8 cellular contexts compared by ENCODE assay signal in genomic region chr17:16381496-16381820, GRCh38. TPM values are rescaled to one million over a fixed set of nuclear protein-coding genes. Genes with fewer than 3 reads are reported as not detected.
DNase-seq lines count a peak whose midpoint lies in the region; ATAC-seq lines count a peak whose summit lies in the region.

No MANE protein-coding gene starts in this region.

- no peaks in the 10 kb centered on the region for H3K9me3 ChIP-seq in iPS DF 6.9 (ENCODE audit: control insufficient read depth, insufficient read depth, low read length)

- H3K4me3 Mint-ChIP-seq in activated T-helper 17 cell treated with anti-CD3 and anti-CD28 coated beads, Interleukin-2, amount 50 U/mL, for 72 hours, result peak overlapping the region; percentile 98

- H3K27ac Mint-ChIP-seq in activated T-helper 17 cell treated with anti-CD3 and anti-CD28 coated beads, Interleukin-2, amount 50 U/mL, for 72 hours, result peak overlapping the region; percentile 100

- H3K4me3 ChIP-seq in iPS DF 6.9 (ENCODE audit: low read length), result peak overlapping the region; percentile 76; the same call in 1 of the 2 replicates

- H3K4me1 Mint-ChIP-seq in activated T-helper 17 cell treated with anti-CD3 and anti-CD28 coated beads, Interleukin-2, amount 50 U/mL, for 72 hours, result peaks cover 29% of the 10 kb centered on the region

- no peak overlapping the region for H3K27ac ChIP-seq in iPS DF 6.9 (ENCODE audit: low read length)

- no peaks in the 10 kb centered on the region for H3K27me3 ChIP-seq in iPS DF 6.9 (ENCODE audit: control insufficient read depth, insufficient read depth, low read length)

- DNase-seq in GM03348 (ENCODE audit: low spot score) (peak; percentile 14), iPS DF 6.9 (ENCODE audit: low read depth, low spot score) (no peak), medulla oblongata (ENCODE audit: extremely low spot score) (no peak)
- DNase-seq in stimulated activated CD4-positive, alpha-beta T cell treated with anti-CD3 and anti-CD28 coated beads, Interleukin-1b, Interleukin-23, amount 100 ng/mL, for 48 hours, result peak; percentile 41

- no peaks in the 10 kb centered on the region for H3K27me3 Mint-ChIP-seq in activated T-helper 17 cell treated with anti-CD3 and anti-CD28 coated beads, Interleukin-2, amount 50 U/mL, for 72 hours

- peaks cover 47% of the 10 kb centered on the region for H3K36me3 Mint-ChIP-seq in activated T-helper 17 cell treated with anti-CD3 and anti-CD28 coated beads, Interleukin-2, amount 50 U/mL, for 72 hours (ENCODE audit: low read depth)

- WGBS in iPS DF 6.9 (ENCODE audit: insufficient coverage, insufficient read length), result no CpG with 5 or more reads among the region's 14 CpGs

- H3K36me3 ChIP-seq in iPS DF 6.9 (ENCODE audit: control insufficient read depth, insufficient read depth, low read length), result peaks cover 3% of the 10 kb centered on the region; the same call in 1 of the 2 replicates

- no peaks in the 10 kb centered on the region for H3K9me3 Mint-ChIP-seq in activated T-helper 17 cell treated with anti-CD3 and anti-CD28 coated beads, Interleukin-2, amount 50 U/mL, for 72 hours

- H3K4me1 ChIP-seq in iPS DF 6.9 (ENCODE audit: control insufficient read depth, insufficient read depth, low read length), result no peaks in the 10 kb centered on the region

- ATAC-seq in HG03103 (IDR thresholded peaks at IDR 0.05; ENCODE audit: low read depth, unreplicated experiment) (peak; percentile 7), GM21528 (IDR thresholded peaks at IDR 0.05; ENCODE audit: low FRiP score, unreplicated experiment) (no peak), GM18502 (IDR thresholded peaks at IDR 0.05; ENCODE audit: poor library complexity, unreplicated experiment) (no peak)
- peak; percentile 51 for ATAC-seq in activated T-helper 17 cell treated with anti-CD3 and anti-CD28 coated beads, Interleukin-2, amount 50 U/mL, for 72 hours (replicated peaks)

RNA-seq across cellular contexts. Expression of gene UBB, which starts 0.6 kb away (rescaled TPM):
- total RNA-seq in activated T-helper 17 cell treated with anti-CD3 and anti-CD28 coated beads, Interleukin-2, amount 50 U/mL, for 72 hours, result 1,000 to 10,000 TPM in 1 of 2 donors, 100 to 1,000 TPM in 1; 896 to 1,413 TPM

RNA-seq across cellular contexts. Expression of gene CENPV, which starts 28.2 kb away (rescaled TPM):
- total RNA-seq in activated T-helper 17 cell treated with anti-CD3 and anti-CD28 coated beads, Interleukin-2, amount 50 U/mL, for 72 hours, result 10 to 100 TPM; 17.5 to 43.5 TPM

RNA-seq across cellular contexts. Expression of gene TRPV2, which starts 33.9 kb away (rescaled TPM):
- total RNA-seq in activated T-helper 17 cell treated with anti-CD3 and anti-CD28 coated beads, Interleukin-2, amount 50 U/mL, for 72 hours, result 10 to 100 TPM; 35.4 to 74.9 TPM

Comparison
In these comparisons a context has a peak if more than half of its experiments do, and no peak if none do; other contexts are left out.
1. DNase-seq: peak in GM03348 (single experiment) and stimulated activated CD4-positive, alpha-beta T cell treated with anti-CD3 and anti-CD28 coated beads, Interleukin-1b, Interleukin-23, amount 100 ng/mL, for 48 hours (single experiment); none in iPS DF 6.9 (single experiment) and medulla oblongata (single experiment).
2. ATAC-seq: peak in HG03103 (single experiment) and activated T-helper 17 cell treated with anti-CD3 and anti-CD28 coated beads, Interleukin-2, amount 50 U/mL, for 72 hours (single experiment); none in GM21528 (single experiment) and GM18502 (single experiment).